In genomic region chr6:41529049-41529448, GRCh38 we compare ENCODE assay signal across 28 cellular contexts.
"Had no signal": no experiment of that assay in that cellular context is flagged by ENCODE, and none has a peak within 500 bp of the region (broad histone marks: within the 10 kb centered on the region; RNA-seq: fewer than 3 reads in every experiment).

No MANE protein-coding gene starts in this region.

- H3K4me2 ChIP-seq: smooth muscle cell had no signal

- H3K36me3 ChIP-seq: cardiac muscle cell, colonic mucosa, gastroesophageal sphincter, ovary, prostate gland, tibial nerve, WERI-Rb-1 had no signal

- H3K9me3 ChIP-seq: body of pancreas, colonic mucosa, gastroesophageal sphincter, ovary, prostate gland, tibial nerve had no signal

- H3K36me3 Mint-ChIP-seq: activated CD8-positive, alpha-beta memory T cell treated with anti-CD3 and anti-CD28 coated beads, Interleukin-2, amount 10 ng/mL, durations not matched to agents 7 days and 5 days; activated naive CD8-positive, alpha-beta T cell; natural killer cell had no signal

- H2AFZ ChIP-seq: hepatocyte had no signal

- H3K4me3 Mint-ChIP-seq: activated CD4-positive, alpha-beta memory T cell treated with anti-CD3 and anti-CD28 coated beads, Interleukin-2, amount 10 ng/mL, durations not matched to agents 7 days and 5 days; activated CD8-positive, alpha-beta memory T cell treated with anti-CD3 and anti-CD28 coated beads, Interleukin-2, amount 10 ng/mL, durations not matched to agents 7 days and 5 days; activated naive CD8-positive, alpha-beta T cell; activated T-cell treated with anti-CD3 and anti-CD28 coated beads, Interleukin-2, amount 50 U/mL, for 72 hours; natural killer cell had no signal

- H3K27ac ChIP-seq: body of pancreas, cardiac muscle cell, colonic mucosa, dorsolateral prefrontal cortex, gastroesophageal sphincter, ovary, prostate gland, tibial nerve had no signal

- H3K4me3 ChIP-seq: body of pancreas, cardiac muscle cell, colonic mucosa, dorsolateral prefrontal cortex, gastroesophageal sphincter, hepatocyte, ovary, prostate gland, smooth muscle cell, tibial nerve had no signal

- H3K27me3 ChIP-seq: body of pancreas, colonic mucosa, hepatocyte, ovary, tibial nerve had no signal

- H3K27ac Mint-ChIP-seq: activated CD4-positive, alpha-beta memory T cell treated with anti-CD3 and anti-CD28 coated beads, Interleukin-2, amount 10 ng/mL, durations not matched to agents 7 days and 5 days; activated CD8-positive, alpha-beta memory T cell treated with anti-CD3 and anti-CD28 coated beads, Interleukin-2, amount 10 ng/mL, durations not matched to agents 7 days and 5 days; activated naive CD8-positive, alpha-beta T cell; activated T-cell treated with anti-CD3 and anti-CD28 coated beads, Interleukin-2, amount 50 U/mL, for 72 hours had no signal

- FAIRE-seq: keratinocyte had no signal

- ATAC-seq: activated CD4-positive, CD25-positive, alpha-beta regulatory T cell treated with anti-CD3 and anti-CD28 coated beads, Interleukin-2, amount 50 U/mL, for 24 hours; activated CD8-positive, alpha-beta memory T cell treated with anti-CD3 and anti-CD28 coated beads, Interleukin-2, amount 10 ng/mL, durations not matched to agents 7 days and 5 days; activated T-cell treated with anti-CD3 and anti-CD28 coated beads, Interleukin-2, amount 50 U/mL, for 72 hours; body of pancreas; gastroesophageal sphincter; natural killer cell had no signal

- DNase-seq: activated CD4-positive, alpha-beta memory T cell treated with anti-CD3 and anti-CD28 coated beads, Interleukin-2, amount 10 ng/mL, durations not matched to agents 7 days and 5 days; activated CD4-positive, alpha-beta T cell treated with anti-CD3 and anti-CD28 coated beads for 48 hours; activated CD8-positive, alpha-beta memory T cell treated with anti-CD3 and anti-CD28 coated beads, Interleukin-2, amount 10 ng/mL, durations not matched to agents 7 days and 5 days; activated naive CD4-positive, alpha-beta T cell treated with Interleukin-2 at 50 U/mL for 16 hours; activated T-cell treated with anti-CD3 and anti-CD28 coated beads for 4 hours; activated T-cell treated with anti-CD3 and anti-CD28 coated beads, Interleukin-2, amount 50 U/mL, for 72 hours; anterior cingulate cortex; body of pancreas; cerebellar nuclear complex; colonic mucosa; dorsolateral prefrontal cortex; effector memory CD4-positive, alpha-beta T cell; natural killer cell; ovary; retina; stimulated activated CD4-positive, alpha-beta T cell treated with anti-CD3 and anti-CD28 coated beads, Interleukin-1b, Interleukin-23, amount 100 ng/mL, for 48 hours; stimulated activated naive CD4-positive, alpha-beta T cell treated with Interleukin-2 at 50 U/mL for 16 hours; T1000; WERI-Rb-1 had no signal

- H3K9me3 Mint-ChIP-seq: activated CD4-positive, alpha-beta memory T cell treated with anti-CD3 and anti-CD28 coated beads, Interleukin-2, amount 10 ng/mL, durations not matched to agents 7 days and 5 days; activated T-cell treated with anti-CD3 and anti-CD28 coated beads, Interleukin-2, amount 50 U/mL, for 72 hours; natural killer cell had no signal
